In the genomic region with DNA sequence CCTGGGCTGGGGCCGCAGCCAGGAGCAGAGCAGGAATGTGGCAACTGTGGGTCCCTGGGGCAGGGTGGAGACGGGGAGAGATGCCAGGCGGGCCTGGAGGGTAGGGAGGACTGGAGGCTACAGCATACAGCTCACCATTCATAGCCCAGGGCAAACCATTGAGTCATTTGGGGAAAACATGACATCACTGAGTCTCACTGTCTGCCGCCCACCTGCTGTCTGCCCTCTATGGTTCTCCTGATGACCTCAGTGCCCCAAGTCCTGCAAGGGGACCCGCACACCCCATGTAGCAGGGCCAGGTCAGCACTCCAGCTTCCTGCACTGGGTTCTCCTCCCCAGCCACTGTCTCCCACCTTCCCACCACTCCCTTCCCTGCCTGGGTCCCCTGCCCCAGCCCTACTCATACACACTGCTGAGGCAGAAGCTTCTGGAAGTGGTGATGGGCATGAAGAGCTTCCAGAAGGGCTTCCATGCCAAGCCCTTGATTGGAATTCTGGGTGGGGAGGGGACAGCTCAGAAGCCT, we compare ENCODE assay signal across 8 cellular contexts. TPM values are rescaled to one million over a fixed set of nuclear protein-coding genes. Genes with fewer than 3 reads are reported as not detected.
DNase-seq lines count a peak whose midpoint lies in the region; FAIRE-seq and TF ChIP-seq lines count a peak whose summit lies in the region.

No MANE protein-coding gene starts in this region.

- intact Hi-C loops in stomach (cut with DNase I; ENCODE audit: low total_unique reads), result no loop called here

- H3K9me1 ChIP-seq in keratinocyte (ENCODE audit: control insufficient read depth, extremely low read depth, insufficient read depth, low read length), result peaks cover 11% of the 10 kb centered on the region

- no peak overlapping the region for H3K27ac Mint-ChIP-seq in glutamatergic neuron (ENCODE audit: unreplicated experiment)

- CTCF ChIA-PET in HEK293 (lab: Yijun Ruan, JAX), result interaction anchor here (1.3 to 1.8 kb wide), 5 partner anchors 9 to 78 kb away, joined by 3 to 12 read pairs (median 5); no protein-coding TSS in a partner anchor

- peaks cover 8% of the 10 kb centered on the region for H3K27me3 Mint-ChIP-seq in glutamatergic neuron (ENCODE audit: unreplicated experiment)

- no peak overlapping the region for H2AFZ ChIP-seq in keratinocyte (ENCODE audit: control insufficient read depth, low read length)

- H3K4me3 ChIP-seq in HEK293 (ENCODE audit: low read depth, low read length), result no peak overlapping the region
- H3K4me3 ChIP-seq in keratinocyte (ENCODE audit: control insufficient read depth in 2 of 3, extremely low read depth in 1 of 3, insufficient read depth in 2 of 3, low read depth in 1 of 3, low read length in 3 of 3), result no peak overlapping the region
- H3K4me3 ChIP-seq in stomach, result no peak overlapping the region

- H3K9me3 ChIP-seq in HEK293 (ENCODE audit: control insufficient read depth, insufficient read depth, low read depth, low read length) (no peaks in the 10 kb centered on the region), keratinocyte (ENCODE audit: control insufficient read depth, low read depth, low read length) (no peaks in the 10 kb centered on the region), stomach (no peaks in the 10 kb centered on the region)

- H3K4me1 ChIP-seq in HEK293 (ENCODE audit: control insufficient read depth, insufficient read depth, low read length) (peaks cover 3% of the 10 kb centered on the region), keratinocyte (ENCODE audit: control insufficient read depth, extremely low read depth, insufficient read depth, low read length) (peaks cover 88% of the 10 kb centered on the region), stomach (peaks cover 89 to 100% (median 99%) of the 10 kb centered on the region in 4 donors)

- H3K4me1 Mint-ChIP-seq in glutamatergic neuron (ENCODE audit: low read depth, unreplicated experiment), result peaks cover 16% of the 10 kb centered on the region

- 65 to 83% (median 71%) methylated on average over 4 to 5 of the region's 5 CpGs for WGBS in stomach, 5 donors

- H3K9me3 Mint-ChIP-seq in glutamatergic neuron (ENCODE audit: unreplicated experiment), result peaks cover 1% of the 10 kb centered on the region

- H4K20me1 ChIP-seq in keratinocyte (ENCODE audit: control insufficient read depth, extremely low read depth, insufficient read depth, low read length), result peaks cover 5% of the 10 kb centered on the region

- FAIRE-seq in keratinocyte (lab: Jason Lieb, UNC), result peak; percentile 84

- POLR2A ChIA-PET in HEK293 (lab: Yijun Ruan, JAX), result interaction anchor here (0.9 to 1.0 kb wide), 2 partner anchors 10 to 24 kb away, joined by 4 read pairs; partner anchors contain the start of gene CHST3

- no peak for TF ChIP-seq POLR2A in stomach (IDR thresholded peaks at IDR 0.05)

- no peak for TF ChIP-seq EP300 in stomach (IDR thresholded peaks at IDR 0.05)

- H3K4me2 ChIP-seq in keratinocyte (ENCODE audit: control insufficient read depth, extremely low read depth, insufficient read depth, low read depth, low read length), result peak overlapping the region; percentile 71

- H3K9ac ChIP-seq in keratinocyte (ENCODE audit: control insufficient read depth, extremely low read depth, insufficient read depth, low read length), result peak overlapping the region; percentile 39

- H3K36me3 Mint-ChIP-seq in glutamatergic neuron (ENCODE audit: unreplicated experiment), result no peaks in the 10 kb centered on the region

- dilution Hi-C loops in keratinocyte (cut with MboI; ENCODE audit: extremely low pct_ligation_motif_present, low sequenced_read_pairs), result no loop called here

- H3K27me3 ChIP-seq in keratinocyte (ENCODE audit: control insufficient read depth, extremely low read depth, insufficient read depth, low read length) (no peaks in the 10 kb centered on the region), stomach (no peaks in the 10 kb centered on the region)

- H3K36me3 ChIP-seq in HEK293 (ENCODE audit: control insufficient read depth in 2 of 2, insufficient read depth in 1 of 2, low read length in 2 of 2) (no peaks in the 10 kb centered on the region), keratinocyte (ENCODE audit: control insufficient read depth in 2 of 2, extremely low read depth in 1 of 2, insufficient read depth in 2 of 2, low read length in 2 of 2) (peaks cover 0 to 2% of the 10 kb centered on the region in 2 experiments), stomach (peaks cover 0 to 5% (median 0%) of the 10 kb centered on the region in 4 donors)

- peaks cover 71% of the 10 kb centered on the region for H3K79me2 ChIP-seq in keratinocyte (ENCODE audit: control insufficient read depth, insufficient read depth, low read length)

- DNase-seq in AG08395 (ENCODE audit: low spot score) (peak; percentile 77), activated T-cell treated with anti-CD3 and anti-CD28 coated beads for 4 hours (peak; percentile 17), keratinocyte (ENCODE audit: low read depth, low spot score) (peak; percentile 84), stomach (no peak), NCI-H510A treated with DMSO at 0.1 percent for 48 hours (lab: John Stamatoyannopoulos, UW) (no peak), glutamatergic neuron (no peak), NCI-H2196 (lab: John Stamatoyannopoulos, UW; ENCODE audit: unreplicated experiment) (no peak)

- H3K4me3 Mint-ChIP-seq in glutamatergic neuron (ENCODE audit: unreplicated experiment), result no peak overlapping the region

- TF ChIP-seq CTCF in HEK293 (tag by site-specific recombination; IDR thresholded peaks at IDR 0.05) (no peak), keratinocyte (optimal IDR thresholded peaks at IDR 0.05 in 1 of 3, IDR thresholded peaks at IDR 0.05 in 1 of 3, conservative IDR thresholded peaks at IDR 0.05 in 1 of 3; ENCODE audit: extremely low read depth in 1 of 3, insufficient read depth in 2 of 3, low read length in 3 of 3) (no peak), stomach (IDR thresholded peaks at IDR 0.05) (no peak), glutamatergic neuron (IDR thresholded peaks at IDR 0.05; ENCODE audit: partially characterized antibody, unreplicated experiment) (no peak)

- H3K27ac ChIP-seq in HEK293 (ENCODE audit: extremely low read depth, low read depth, low read length) (no peak overlapping the region), keratinocyte (ENCODE audit: control insufficient read depth, insufficient read depth, low read length) (peak overlapping the region; percentile 71), stomach (peak overlapping the region; percentile 47 to 89 (median 84))

TF ChIP-seq in HEK293, 187 proteins besides CTCF, POLR2A, EP300 and RAD21 (continues in another document):
- TF ChIP-seq, protein P1, sequence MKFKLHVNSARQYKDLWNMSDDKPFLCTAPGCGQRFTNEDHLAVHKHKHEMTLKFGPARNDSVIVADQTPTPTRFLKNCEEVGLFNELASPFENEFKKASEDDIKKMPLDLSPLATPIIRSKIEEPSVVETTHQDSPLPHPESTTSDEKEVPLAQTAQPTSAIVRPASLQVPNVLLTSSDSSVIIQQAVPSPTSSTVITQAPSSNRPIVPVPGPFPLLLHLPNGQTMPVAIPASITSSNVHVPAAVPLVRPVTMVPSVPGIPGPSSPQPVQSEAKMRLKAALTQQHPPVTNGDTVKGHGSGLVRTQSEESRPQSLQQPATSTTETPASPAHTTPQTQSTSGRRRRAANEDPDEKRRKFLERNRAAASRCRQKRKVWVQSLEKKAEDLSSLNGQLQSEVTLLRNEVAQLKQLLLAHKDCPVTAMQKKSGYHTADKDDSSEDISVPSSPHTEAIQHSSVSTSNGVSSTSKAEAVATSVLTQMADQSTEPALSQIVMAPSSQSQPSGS (tag by site-specific recombination; IDR thresholded peaks at IDR 0.05; ENCODE audit: low read depth), result peak; percentile 93
- TF ChIP-seq ZBTB21 (tag by site-specific recombination; IDR thresholded peaks at IDR 0.05) (peak; percentile 95), BCL11A (tag by site-specific recombination; IDR thresholded peaks at IDR 0.05; ENCODE audit: low read depth) (no peak), ZNF341 (tag by site-specific recombination; IDR thresholded peaks at IDR 0.05; ENCODE audit: low read depth) (no peak), ZNF214 (tag by site-specific recombination; IDR thresholded peaks at IDR 0.05; ENCODE audit: borderline replicate concordance) (no peak), ZNF132 (tag by site-specific recombination; IDR thresholded peaks at IDR 0.05; ENCODE audit: borderline replicate concordance) (no peak), EGR2 (tag by site-specific recombination; IDR thresholded peaks at IDR 0.05; ENCODE audit: low read depth) (peak; percentile 72), ZNF114 (tag by site-specific recombination; IDR thresholded peaks at IDR 0.05) (no peak)

RNA-seq across cellular contexts. Expression of gene CHST3, which starts 10.4 kb away (rescaled TPM):
- polyA plus RNA-seq in keratinocyte, result 12.0 to 12.4 TPM (median 12.3 TPM) in 3 replicates
- polyA plus RNA-seq in keratinocyte (2011; ENCODE audit: low read depth), result 3.6 TPM
- 7.5 and 7.8 TPM in 2 replicates for polyA plus RNA-seq in keratinocyte (2011; cell fraction: cytosol; rRNA removed)
- 29.9 and 32.6 TPM in 2 replicates for polyA plus RNA-seq in keratinocyte (2011; cell fraction: nucleus; rRNA removed)
- 5.8 and 14.6 TPM in 2 replicates for polyA plus RNA-seq in keratinocyte (2012; ENCODE audit: low replicate concordance)
- polyA minus RNA-seq in keratinocyte, result 17.8 to 29.2 TPM (median 23.1 TPM) in 3 replicates
- 13.4 TPM for polyA minus RNA-seq in keratinocyte (2011; cell fraction: cytosol; rRNA and poly(A)+ RNA removed)
- polyA minus RNA-seq in keratinocyte (2011; cell fraction: nucleus; rRNA and poly(A)+ RNA removed), result 34.8 and 43.4 TPM in 2 replicates
- 10 to 100 TPM in 4 of 5 donors, 1 to 10 TPM in 1; 4.9 to 26.8 (median 17.0) TPM for total RNA-seq in stomach
- 1 to 10 TPM; 1.5 to 4.7 (median 3.3) TPM for polyA plus RNA-seq in stomach
- 0.83 TPM for total RNA-seq in glutamatergic neuron (ENCODE audit: unreplicated experiment)

Comparison
In these comparisons a context has a peak if more than half of its experiments do, and no peak if none do; other contexts are left out.
1. DNase-seq: peak in AG08395 (single experiment), activated T-cell treated with anti-CD3 and anti-CD28 coated beads for 4 hours (single experiment) and keratinocyte (single experiment); none in stomach (single experiment), NCI-H510A treated with DMSO at 0.1 percent for 48 hours (single experiment), glutamatergic neuron (single experiment) and NCI-H2196 (single experiment).